In genomic region chr10:78212134-78212785, GRCh38 we compare ENCODE assay signal across 10 cellular contexts.
DNase-seq lines count a peak whose midpoint lies in the region; ATAC-seq and TF ChIP-seq lines count a peak whose summit lies in the region.
"Had no signal": no experiment of that assay in that cellular context is flagged by ENCODE, and none has a peak within 500 bp of the region (broad histone marks: within the 10 kb centered on the region; RNA-seq: fewer than 3 reads in every experiment).

No MANE protein-coding gene starts in this region.

- peaks cover 13% of the 10 kb centered on the region for H3K27me3 Mint-ChIP-seq in activated T-cell treated with anti-CD3 and anti-CD28 coated beads, Interleukin-2, amount 50 U/mL, for 24 hours

- H3K4me3 ChIP-seq in adipocyte (ENCODE audit: low read length) = no peak overlapping the region
- no peak overlapping the region for H3K4me3 ChIP-seq in mucosa of descending colon
- H3K4me3 ChIP-seq: breast epithelium had no signal

- H3K4me1 Mint-ChIP-seq in activated T-cell treated with anti-CD3 and anti-CD28 coated beads, Interleukin-2, amount 50 U/mL, for 24 hours (ENCODE audit: low read depth) = peaks cover 6% of the 10 kb centered on the region

- peak overlapping the region; percentile 24 for H3K9ac ChIP-seq in adipocyte (ENCODE audit: low read length)

- ATAC-seq in mucosa of descending colon (peak; percentile 17), HG03095 (IDR thresholded peaks at IDR 0.05; ENCODE audit: unreplicated experiment) (no peak)

- no peaks in the 10 kb centered on the region for H3K9me3 Mint-ChIP-seq in activated T-cell treated with anti-CD3 and anti-CD28 coated beads, Interleukin-2, amount 50 U/mL, for 24 hours
- H3K9me3 Mint-ChIP-seq: T-helper 2 cell treated with Interferon-gamma antibody and Interleukin-4, amounts not matched to agents 5 μg/mL and 100 μg/mL, for 36 hours had no signal

- peak; percentile 60 for DNase-seq in D341Med (ENCODE audit: low spot score)
- DNase-seq in NCI-H1092 treated with DMSO at 0.1 percent for 48 hours (lab: John Stamatoyannopoulos, UW) = peak; percentile 67
- no peak for DNase-seq in adipocyte (ENCODE audit: low read depth)
- no peak for DNase-seq in mucosa of descending colon
- no peak for DNase-seq in activated T-cell treated with anti-CD3 and anti-CD28 coated beads, Interleukin-2, amount 50 U/mL, for 24 hours
- DNase-seq in activated CD4-positive, alpha-beta T cell treated with anti-CD3 and anti-CD28 coated beads, Interleukin-2, amount 50 U/mL, for 4 hours = no peak
- DNase-seq in ecto neural progenitor cell (ENCODE audit: low spot score) = no peak

- no peaks in the 10 kb centered on the region for H3K27me3 ChIP-seq in adipocyte (replicated peaks; ENCODE audit: control insufficient read depth, insufficient read depth, low read length)
- H3K27me3 ChIP-seq: breast epithelium had no signal

- peaks cover 38% of the 10 kb centered on the region for H3K4me1 ChIP-seq in adipocyte (ENCODE audit: control insufficient read depth, insufficient read depth, low read length)
- no peaks in the 10 kb centered on the region for H3K4me1 ChIP-seq in mucosa of descending colon (ENCODE audit: low read depth)
- H3K4me1 ChIP-seq: breast epithelium had no signal

- intact Hi-C loops in mucosa of descending colon (cut with DNase I, micrococcal nuclease) = loop anchor here in 1 of 2 donors (10.0 kb wide), 1 partner anchor 983 kb away; no protein-coding TSS in a partner anchor

- no peak for TF ChIP-seq CTCF in mucosa of descending colon (IDR thresholded peaks at IDR 0.05)

- H3K27ac Mint-ChIP-seq in activated T-cell treated with anti-CD3 and anti-CD28 coated beads, Interleukin-2, amount 50 U/mL, for 24 hours = no peak overlapping the region
- H3K27ac Mint-ChIP-seq: T-helper 2 cell treated with Interferon-gamma antibody and Interleukin-4, amounts not matched to agents 5 μg/mL and 100 μg/mL, for 36 hours had no signal

- H3K36me3 ChIP-seq in adipocyte (ENCODE audit: control insufficient read depth, insufficient read depth, low read length, severe bottlenecking) = no peaks in the 10 kb centered on the region
- H3K36me3 ChIP-seq in mucosa of descending colon (ENCODE audit: low read depth) = no peaks in the 10 kb centered on the region
- H3K36me3 ChIP-seq: breast epithelium had no signal

- no peak overlapping the region for H3K4me3 Mint-ChIP-seq in activated T-cell treated with anti-CD3 and anti-CD28 coated beads, Interleukin-2, amount 50 U/mL, for 24 hours
- H3K4me3 Mint-ChIP-seq: T-helper 2 cell treated with Interferon-gamma antibody and Interleukin-4, amounts not matched to agents 5 μg/mL and 100 μg/mL, for 36 hours had no signal

- H3K36me3 Mint-ChIP-seq in activated T-cell treated with anti-CD3 and anti-CD28 coated beads, Interleukin-2, amount 50 U/mL, for 24 hours (ENCODE audit: low read depth) = no peaks in the 10 kb centered on the region

- H3K9me3 ChIP-seq in adipocyte (ENCODE audit: control insufficient read depth, low read length) = no peaks in the 10 kb centered on the region
- no peaks in the 10 kb centered on the region for H3K9me3 ChIP-seq in mucosa of descending colon
- H3K9me3 ChIP-seq: breast epithelium had no signal

Comparison
In these comparisons a context has a peak if more than half of its experiments do, and no peak if none do; other contexts are left out.
1. DNase-seq: peak in D341Med (single experiment) and NCI-H1092 treated with DMSO at 0.1 percent for 48 hours (single experiment); none in adipocyte (single experiment), mucosa of descending colon (0 of 3), activated T-cell treated with anti-CD3 and anti-CD28 coated beads, Interleukin-2, amount 50 U/mL, for 24 hours (single experiment), activated CD4-positive, alpha-beta T cell treated with anti-CD3 and anti-CD28 coated beads, Interleukin-2, amount 50 U/mL, for 4 hours (0 of 2) and ecto neural progenitor cell (single experiment).